Comparison of ENCODE assay signal across 9 cellular contexts in the genomic region with DNA sequence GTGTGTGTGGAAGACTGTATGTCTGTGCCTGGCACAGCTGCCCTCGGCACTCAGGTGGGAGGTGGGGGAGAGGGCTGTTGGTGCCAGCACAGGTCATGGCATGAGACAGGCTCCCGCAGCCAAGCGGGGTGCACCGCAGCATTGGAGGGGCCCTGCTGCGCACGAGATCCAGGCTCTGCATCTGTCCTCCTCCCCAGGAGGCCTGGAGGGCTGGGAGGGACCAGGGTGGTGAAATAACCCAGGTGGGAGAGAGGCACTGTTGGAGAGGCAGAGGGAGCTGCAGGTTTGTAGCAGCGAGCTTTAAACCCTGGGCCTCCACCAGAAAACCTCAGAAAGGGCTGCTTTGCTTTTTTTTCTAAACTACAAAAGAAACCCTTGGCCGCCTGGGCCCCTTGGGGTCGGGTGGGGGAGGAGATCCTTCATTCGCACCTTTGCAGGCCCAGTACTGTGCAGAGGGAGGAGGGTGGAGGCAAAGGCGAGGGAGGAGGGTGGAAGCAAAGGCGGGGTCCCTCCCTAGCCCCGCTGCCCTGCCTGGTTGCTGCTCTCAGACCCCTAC.
DNase-seq lines count a peak whose midpoint lies in the region; ATAC-seq and TF ChIP-seq lines count a peak whose summit lies in the region.
"Had no signal": no experiment of that assay in that cellular context is flagged by ENCODE, and none has a peak within 500 bp of the region (broad histone marks: within the 10 kb centered on the region; RNA-seq: fewer than 3 reads in every experiment).

No MANE protein-coding gene starts in this region.

- H3K4me3 ChIP-seq in Peyer's patch (no peak overlapping the region), ectodermal cell (ENCODE audit: insufficient read depth, low read depth, low read length) (no peak overlapping the region), skeletal muscle satellite cell (ENCODE audit: low read length) (no peak overlapping the region)

- H3K4me1 ChIP-seq in Peyer's patch = peaks cover 6 to 94% (median 45%) of the 10 kb centered on the region in 4 donors
- H3K4me1 ChIP-seq in ectodermal cell (ENCODE audit: control insufficient read depth, insufficient read depth, low read length) = peaks cover 77% of the 10 kb centered on the region
- H3K4me1 ChIP-seq in skeletal muscle satellite cell (ENCODE audit: control insufficient read depth, insufficient read depth, low read length) = peaks cover 90% of the 10 kb centered on the region

- no peak overlapping the region for H3K9ac ChIP-seq in skeletal muscle satellite cell (ENCODE audit: low read depth, low read length)

- TF ChIP-seq CTCF in GM20000 (IDR thresholded peaks at IDR 0.05; ENCODE audit: extremely low read depth, missing control alignments) = no peak
- no peak for TF ChIP-seq CTCF in Peyer's patch (IDR thresholded peaks at IDR 0.05)

- H3K9me3 ChIP-seq in Peyer's patch = no peaks in the 10 kb centered on the region
- H3K9me3 ChIP-seq in ectodermal cell (ENCODE audit: control insufficient read depth, low read length) = no peaks in the 10 kb centered on the region
- no peaks in the 10 kb centered on the region for H3K9me3 ChIP-seq in skeletal muscle satellite cell (replicated peaks; ENCODE audit: low read length)

- H3K4me2 ChIP-seq in skeletal muscle satellite cell (ENCODE audit: low read length) = peak overlapping the region; percentile 31

- H3K36me3 ChIP-seq in Peyer's patch = no peaks in the 10 kb centered on the region
- H3K36me3 ChIP-seq in ectodermal cell (ENCODE audit: control insufficient read depth, insufficient read depth, low read length) = no peaks in the 10 kb centered on the region
- H3K36me3 ChIP-seq in skeletal muscle satellite cell (ENCODE audit: insufficient read depth, low read length) = peaks cover 12% of the 10 kb centered on the region

- H3K27ac ChIP-seq in Peyer's patch (peak overlapping the region; percentile 32 to 83 (median 61)), ectodermal cell (ENCODE audit: insufficient read depth, low read depth, low read length, poor library complexity, severe bottlenecking) (peak overlapping the region; percentile 22)

- DNase-seq in GM20000 (ENCODE audit: low spot score) = peak; percentile 61
- peak in 2 of 3 donors; percentile 47 to 71 for DNase-seq in Peyer's patch
- no peak for DNase-seq in GOT3 (lab: John Stamatoyannopoulos, UW)
- DNase-seq in NCI-H2227 treated with DMSO at 0.1 percent for 48 hours (lab: John Stamatoyannopoulos, UW) = no peak
- DNase-seq: caudate nucleus had no signal

- H3K27me3 ChIP-seq in Peyer's patch = no peaks in the 10 kb centered on the region
- no peaks in the 10 kb centered on the region for H3K27me3 ChIP-seq in ectodermal cell (ENCODE audit: control insufficient read depth, insufficient read depth, low read length, poor library complexity, severe bottlenecking)
- H3K27me3 ChIP-seq in skeletal muscle satellite cell (ENCODE audit: control insufficient read depth, insufficient read depth, low read length) = no peaks in the 10 kb centered on the region

- TF ChIP-seq POLR2A in Peyer's patch (IDR thresholded peaks at IDR 0.05) = no peak

- WGBS in ectodermal cell, 2 experiments = 28 to 31% methylated on average over 13 of the region's 13 CpGs

- ATAC-seq in GM18907 (IDR thresholded peaks at IDR 0.05; ENCODE audit: unreplicated experiment) (no peak), GM21576 (IDR thresholded peaks at IDR 0.05; ENCODE audit: unreplicated experiment) (no peak)

Comparison
In these comparisons a context has a peak if more than half of its experiments do, and no peak if none do; other contexts are left out.
1. DNase-seq: peak in GM20000 (single experiment) and Peyer's patch (2 of 3); none in GOT3 (single experiment) and NCI-H2227 treated with DMSO at 0.1 percent for 48 hours (single experiment).